Comparison of ENCODE assay signal across 14 cellular contexts in genomic region chr20:16158976-16159286, GRCh38.
DNase-seq lines count a peak whose midpoint lies in the region; ATAC-seq and TF ChIP-seq lines count a peak whose summit lies in the region.
"Had no signal": no experiment of that assay in that cellular context is flagged by ENCODE, and none has a peak within 500 bp of the region (broad histone marks: within the 10 kb centered on the region; RNA-seq: fewer than 3 reads in every experiment).

No MANE protein-coding gene starts in this region.

- H2BK5ac ChIP-seq in H9 (ENCODE audit: insufficient read length, low read length), result no peak overlapping the region

- H3K9me3 Mint-ChIP-seq in H9 (peaks cover 4 to 7% of the 10 kb centered on the region in 2 experiments), endothelial cell (ENCODE audit: unreplicated experiment) (no peaks in the 10 kb centered on the region)
- H3K9me3 Mint-ChIP-seq: T-helper 2 cell treated with Interferon-gamma antibody and Interleukin-4, amounts not matched to agents 5 μg/mL and 100 μg/mL, for 36 hours had no signal

- H3K36me3 Mint-ChIP-seq in H9 (ENCODE audit: insufficient read depth in 1 of 3, low read depth in 3 of 3) (peaks cover 0 to 9% (median 0%) of the 10 kb centered on the region in 3 experiments; a peak in 2 of 7 replicates), endothelial cell (ENCODE audit: low read depth, unreplicated experiment) (no peaks in the 10 kb centered on the region)

- H4K20me1 ChIP-seq in Karpas-422 (ENCODE audit: insufficient read depth, low read depth, low read length), result no peaks in the 10 kb centered on the region
- no peaks in the 10 kb centered on the region for H4K20me1 ChIP-seq in H9 (ENCODE audit: control insufficient read depth, insufficient read depth, insufficient read length)

- H3K4me1 Mint-ChIP-seq in H9 (no peaks in the 10 kb centered on the region), endothelial cell (ENCODE audit: unreplicated experiment) (no peaks in the 10 kb centered on the region)

- no peak overlapping the region for H2AK5ac ChIP-seq in H9 (ENCODE audit: insufficient read length, low read length)

- H3K4me1 ChIP-seq in Karpas-422 (ENCODE audit: low read length), result peaks cover 46% of the 10 kb centered on the region
- H3K4me1 ChIP-seq in H9 (ENCODE audit: insufficient read depth, low read length), result no peaks in the 10 kb centered on the region
- H3K4me1 ChIP-seq: psoas muscle, vagina had no signal

- H3K79me1 ChIP-seq in H9 (ENCODE audit: insufficient read depth, low read depth, low read length, poor library complexity, severe bottlenecking), result no peaks in the 10 kb centered on the region

- H3K79me2 ChIP-seq in Karpas-422 (ENCODE audit: low read length) (no peaks in the 10 kb centered on the region), H9 (ENCODE audit: insufficient read depth, low read length) (no peaks in the 10 kb centered on the region)

- H3K4me2 ChIP-seq in Karpas-422 (ENCODE audit: low read depth, low read length, poor library complexity, severe bottlenecking) (peak overlapping the region; percentile 86), H9 (ENCODE audit: insufficient read depth, insufficient read length, low read length) (no peak overlapping the region)

- H3K27ac ChIP-seq in Karpas-422 (ENCODE audit: low read length) (peak overlapping the region; percentile 99), H9 (ENCODE audit: insufficient read length, low read depth, low read length) (no peak overlapping the region)
- H3K27ac ChIP-seq: cardiac muscle cell, psoas muscle, vagina had no signal

- H3K27me3 ChIP-seq in GM06990 (replicated peaks; ENCODE audit: control insufficient read depth, insufficient read depth, low read length) (no peaks in the 10 kb centered on the region), Karpas-422 (ENCODE audit: low read length) (no peaks in the 10 kb centered on the region), H9 (ENCODE audit: insufficient read depth, low read length) (no peaks in the 10 kb centered on the region)
- H3K27me3 ChIP-seq: cardiac muscle cell, vagina had no signal

- H3K36me3 ChIP-seq in GM06990 (ENCODE audit: control insufficient read depth, insufficient read depth, low read length), result no peaks in the 10 kb centered on the region
- H3K36me3 ChIP-seq in Karpas-422 (ENCODE audit: insufficient read depth, low read length), result no peaks in the 10 kb centered on the region; the same call in 1 of the 2 replicates
- H3K36me3 ChIP-seq: cardiac muscle cell, vagina had no signal

- H2AFZ ChIP-seq in Karpas-422 (ENCODE audit: low read length) (no peak overlapping the region), H9 (ENCODE audit: low read length) (no peak overlapping the region)

- ATAC-seq in GM19452 (IDR thresholded peaks at IDR 0.05; ENCODE audit: unreplicated experiment) (peak; percentile 55), HG02885 (IDR thresholded peaks at IDR 0.05; ENCODE audit: poor library complexity, unreplicated experiment) (peak; percentile 47)
- ATAC-seq: psoas muscle had no signal

- no peak overlapping the region for H2BK20ac ChIP-seq in H9 (ENCODE audit: low read depth, low read length, poor library complexity, severe bottlenecking)

- H3K27me3 Mint-ChIP-seq in H9 (ENCODE audit: low read depth), result no peaks in the 10 kb centered on the region
- no peaks in the 10 kb centered on the region for H3K27me3 Mint-ChIP-seq in endothelial cell (ENCODE audit: unreplicated experiment)
- H3K27me3 Mint-ChIP-seq: activated T-cell treated with anti-CD3 and anti-CD28 coated beads, Interleukin-2, amount 50 U/mL, for 24 hours had no signal

- no CpG with 5 or more reads among the region's 2 CpGs for WGBS in H9 (ENCODE audit: extremely low coverage, insufficient read length, low lambda C conversion rate)

- TF ChIP-seq CTCF in GM06990 (IDR thresholded peaks at IDR 0.05; ENCODE audit: insufficient read depth, low read length, poor library complexity, severe bottlenecking), result no peak
- no peak for TF ChIP-seq CTCF in H9 (conservative IDR thresholded peaks at IDR 0.05)
- no peak for TF ChIP-seq CTCF in endothelial cell (IDR thresholded peaks at IDR 0.05; ENCODE audit: unreplicated experiment)

- H3K4me3 Mint-ChIP-seq in H9 (no peak overlapping the region), endothelial cell (ENCODE audit: unreplicated experiment) (no peak overlapping the region)
- H3K4me3 Mint-ChIP-seq: activated T-cell treated with anti-CD3 and anti-CD28 coated beads, Interleukin-2, amount 50 U/mL, for 24 hours; T-helper 2 cell treated with Interferon-gamma antibody and Interleukin-4, amounts not matched to agents 5 μg/mL and 100 μg/mL, for 36 hours had no signal

- no peak overlapping the region for H4K91ac ChIP-seq in H9 (ENCODE audit: insufficient read length, low read depth, low read length)

- no peak overlapping the region for H2BK15ac ChIP-seq in H9 (ENCODE audit: low read depth, low read length)

- peak overlapping the region; percentile 66 for H3K9ac ChIP-seq in Karpas-422 (ENCODE audit: low read length)
- H3K9ac ChIP-seq in H9 (ENCODE audit: extremely low read depth, insufficient read length, low read length), result no peak overlapping the region

- H3K23ac ChIP-seq in H9 (ENCODE audit: insufficient read length, low read depth, low read length), result no peak overlapping the region

- peaks cover 3% of the 10 kb centered on the region for H3K9me3 ChIP-seq in Karpas-422 (ENCODE audit: low read length)
- H3K9me3 ChIP-seq in H9 (ENCODE audit: control insufficient read depth, low read depth, low read length), result no peaks in the 10 kb centered on the region
- H3K9me3 ChIP-seq: vagina had no signal

- H3K14ac ChIP-seq in H9 (ENCODE audit: insufficient read depth, low read length), result no peak overlapping the region

- no peak overlapping the region for H2BK120ac ChIP-seq in H9 (ENCODE audit: low read depth, low read length, poor library complexity, severe bottlenecking)

- H3K4ac ChIP-seq in H9 (ENCODE audit: low read depth, low read length), result no peak overlapping the region

- H3K4me3 ChIP-seq in GM06990 (replicated peaks; ENCODE audit: low read depth, low read length), result no peak overlapping the region
- peak overlapping the region; percentile 61 for H3K4me3 ChIP-seq in Karpas-422 (ENCODE audit: low read length)
- H3K4me3 ChIP-seq: cardiac muscle cell, psoas muscle, vagina had no signal

- H4K5ac ChIP-seq in H9 (ENCODE audit: insufficient read length, low read depth, low read length), result no peak overlapping the region

- DNase-seq in GM06990 (ENCODE audit: extremely low read depth, insufficient read length) (peak; percentile 0), Karpas-422 (peak; percentile 88), medulla oblongata (ENCODE audit: extremely low spot score) (no peak), H9 (no peak), NCI-H1092 (lab: John Stamatoyannopoulos, UW) (no peak), endothelial cell (ENCODE audit: low spot score) (no peak)
- DNase-seq: activated T-cell treated with anti-CD3 and anti-CD28 coated beads, Interleukin-2, amount 50 U/mL, for 24 hours; GDM1; psoas muscle had no signal

- H3T11ph ChIP-seq in H9 (ENCODE audit: low read length), result no peak overlapping the region

- no peak overlapping the region for H2BK12ac ChIP-seq in H9 (ENCODE audit: insufficient read length, low read depth, low read length)

- H3K27ac Mint-ChIP-seq in H9, result no peak overlapping the region
- no peak overlapping the region for H3K27ac Mint-ChIP-seq in endothelial cell (ENCODE audit: unreplicated experiment)
- H3K27ac Mint-ChIP-seq: activated T-cell treated with anti-CD3 and anti-CD28 coated beads, Interleukin-2, amount 50 U/mL, for 24 hours; T-helper 2 cell treated with Interferon-gamma antibody and Interleukin-4, amounts not matched to agents 5 μg/mL and 100 μg/mL, for 36 hours had no signal

- H3K9me2 ChIP-seq in Karpas-422 (replicated peaks; ENCODE audit: insufficient read depth, low read length), result no peaks in the 10 kb centered on the region

- no peak overlapping the region for H3K18ac ChIP-seq in H9 (ENCODE audit: insufficient read length, low read depth, low read length)

- H3K23me2 ChIP-seq in H9 (ENCODE audit: insufficient read length, low read depth, low read length, poor library complexity, severe bottlenecking), result no peaks in the 10 kb centered on the region

- no peak overlapping the region for H4K8ac ChIP-seq in H9 (replicated peaks; ENCODE audit: insufficient read length, low read depth, low read length)

- H3K56ac ChIP-seq in H9 (ENCODE audit: insufficient read length, low read depth, low read length), result no peak overlapping the region

Comparison
In these comparisons a context has a peak if more than half of its experiments do, and no peak if none do; other contexts are left out.
1. DNase-seq: peak in GM06990 (single experiment) and Karpas-422 (single experiment); none in medulla oblongata (single experiment), H9 (single experiment), NCI-H1092 (single experiment) and endothelial cell (single experiment).